Comparison of ENCODE assay signal across 17 cellular contexts in the genomic region with DNA sequence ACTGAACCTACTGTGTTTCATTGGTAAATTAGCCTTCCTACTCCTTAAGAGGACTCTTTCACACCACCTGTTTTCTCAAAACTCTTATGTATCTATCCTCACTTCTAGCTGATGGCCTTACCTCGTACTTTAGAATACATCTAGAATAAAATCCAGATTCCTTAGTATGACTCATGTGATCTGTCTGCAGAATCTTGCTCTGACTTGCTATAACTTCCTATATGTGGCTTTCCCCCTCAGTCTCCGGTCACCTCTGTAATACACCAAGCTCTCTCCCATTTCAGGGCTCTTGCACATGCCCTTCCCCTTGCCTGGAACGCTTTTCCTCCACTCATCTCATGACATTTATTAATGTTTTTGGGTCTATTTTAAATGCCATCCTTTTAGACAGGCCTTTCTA.
A peak's percentile ranks its signal among the peaks of the same experiment; 100 is the strongest.
DNase-seq lines count a peak whose midpoint lies in the region; ATAC-seq and TF ChIP-seq lines count a peak whose summit lies in the region.
"Had no signal": no experiment of that assay in that cellular context is flagged by ENCODE, and none has a peak within 500 bp of the region (broad histone marks: within the 10 kb centered on the region; RNA-seq: fewer than 3 reads in every experiment).

No MANE protein-coding gene starts in this region.

- peak overlapping the region; percentile 70 for H4K91ac ChIP-seq in IMR-90 (ENCODE audit: insufficient read depth, low read depth, low read length)

- POLR2A ChIA-PET in AG04450 (lab: Yijun Ruan, JAX) (interaction anchor here (1.0 kb wide), 1 partner anchor 135 kb away, joined by 3 read pairs; no protein-coding TSS in a partner anchor), IMR-90 (lab: Charles Lee; ENCODE audit: unreplicated experiment) (no interaction called here)

- H2BK20ac ChIP-seq in IMR-90 (ENCODE audit: low read depth, low read length): peak overlapping the region; percentile 98

- H2BK120ac ChIP-seq in IMR-90 (ENCODE audit: low read depth, low read length): peak overlapping the region; percentile 91

- H3K18ac ChIP-seq in IMR-90 (ENCODE audit: low read depth, low read length): peak overlapping the region; percentile 97

- no peaks in the 10 kb centered on the region for H4K20me1 ChIP-seq in IMR-90 (ENCODE audit: insufficient read depth, low read length)
- H4K20me1 ChIP-seq: BLaER1 had no signal

- peaks cover 36% of the 10 kb centered on the region for H3K4me1 ChIP-seq in IMR-90 (ENCODE audit: control insufficient read depth, insufficient read depth, low read length)
- H3K4me1 ChIP-seq: BLaER1 had no signal

- no peaks in the 10 kb centered on the region for H3K79me1 ChIP-seq in IMR-90 (ENCODE audit: low read depth in 1 of 2, low read length in 2 of 2)

- WGBS in IMR-90 (ENCODE audit: extremely low coverage in 2 of 2, insufficient read length in 1 of 2), 2 experiments: 0% methylated on average over 1 of the region's 3 CpGs; no CpG with 5 or more reads in 1 of the 2 experiments

- BruUV-seq in IMR-90 (replicated peaks; lab: Mats Ljungman, UMichigan): no TSS peak

- peak overlapping the region; percentile 92; the same call in 1 of the 2 replicates for H4K5ac ChIP-seq in IMR-90 (ENCODE audit: low read depth, low read length)

- intact Hi-C loops in IMR-90 (cut with micrococcal nuclease): no loop called here

- H3K4me2 ChIP-seq in IMR-90 (ENCODE audit: low read depth, low read length): no peak overlapping the region
- H3K4me2 ChIP-seq: BLaER1, PC-9 had no signal

- peak overlapping the region; percentile 65; the same call in 1 of the 2 replicates for H2AK5ac ChIP-seq in IMR-90 (ENCODE audit: low read depth, low read length)

- peaks cover 6% of the 10 kb centered on the region; the same call in 1 of the 2 replicates for H3K9me1 ChIP-seq in IMR-90 (ENCODE audit: insufficient read depth, low read length)

- no peak overlapping the region for H3K9ac ChIP-seq in IMR-90 (ENCODE audit: low read depth, low read length)
- H3K9ac ChIP-seq: BLaER1 had no signal

- H3K23ac ChIP-seq in IMR-90 (ENCODE audit: low read depth, low read length): peak overlapping the region; percentile 66; the same call in 1 of the 2 replicates

- in situ Hi-C loops in IMR-90 (cut with MboI; ENCODE audit: low sequenced_read_pairs): loop anchor here (10.0 kb wide), 1 partner anchor 136 kb away; no protein-coding TSS in a partner anchor

- no peaks in the 10 kb centered on the region for H3K36me3 ChIP-seq in IMR-90 (ENCODE audit: control insufficient read depth, insufficient read depth, low read length)
- H3K36me3 ChIP-seq: BLaER1, SJSA1 had no signal

- H3K4ac ChIP-seq in IMR-90 (ENCODE audit: low read depth, low read length): peak overlapping the region; percentile 85

- CTCF ChIA-PET in AG04450 (lab: Charles Lee) (interaction anchor here (1.2 kb wide), 1 partner anchor 252 kb away, joined by 4 read pairs; no protein-coding TSS in a partner anchor), IMR-90 (lab: Yijun Ruan, JAX) (no interaction called here)

- no peak for TF ChIP-seq RAD21 in IMR-90 (IDR thresholded peaks at IDR 0.05; ENCODE audit: low read length)

- DNase-seq in AG04450 (ENCODE audit: low read depth, low spot score) (no peak), IMR-90 (peak; percentile 62), amniotic epithelial cell (ENCODE audit: low read depth) (peak; percentile 23), SKM-1 treated with dmso at 0.1 percent for 144 hours (lab: John Stamatoyannopoulos, UW; ENCODE audit: unreplicated experiment) (no peak)
- DNase-seq: CD4-positive, alpha-beta memory T cell; Kasumi-1; NCI-H1105; NCI-H2227 treated with DMSO at 0.1 percent for 48 hours; NCI-H510A treated with DMSO at 0.1 percent for 48 hours had no signal

- peak overlapping the region; percentile 71 for H2BK15ac ChIP-seq in IMR-90 (ENCODE audit: low read depth, low read length)

- H3K4me3 ChIP-seq in AG04450 (ENCODE audit: low read depth, low read length) (no peak overlapping the region), IMR-90 (ENCODE audit: insufficient read depth, low read depth, low read length) (no peak overlapping the region)
- H3K4me3 ChIP-seq: BLaER1, GM12878, PC-9, SJSA1 had no signal

- no peak for TF ChIP-seq POLR2A in IMR-90 (IDR thresholded peaks at IDR 0.05; ENCODE audit: low read depth, low read length)

- H4K8ac ChIP-seq in IMR-90 (ENCODE audit: low read depth in 2 of 2, low read length in 2 of 2): peak overlapping the region; percentile 77 to 94

- peak overlapping the region; percentile 26; the same call in 1 of the 2 replicates for H3K14ac ChIP-seq in IMR-90 (replicated peaks; ENCODE audit: low read depth, low read length)

- H2AFZ ChIP-seq in IMR-90 (replicated peaks; ENCODE audit: low read length, poor library complexity): no peak overlapping the region
- H2AFZ ChIP-seq: PC-9 had no signal

- H3K9me3 ChIP-seq in AG04450 (ENCODE audit: control insufficient read depth, insufficient read depth, low read length) (no peaks in the 10 kb centered on the region), IMR-90 (ENCODE audit: control insufficient read depth, insufficient read depth, low read length) (no peaks in the 10 kb centered on the region)
- H3K9me3 ChIP-seq: BLaER1 had no signal

- peak overlapping the region; percentile 70; the same call in 1 of the 2 replicates for H3K56ac ChIP-seq in IMR-90 (ENCODE audit: extremely low read depth, insufficient read depth, low read length)

- H3K27ac ChIP-seq in AG04450 (ENCODE audit: low read depth, low read length) (peak overlapping the region; percentile 23), IMR-90 (ENCODE audit: insufficient read depth, low read length) (peak overlapping the region; percentile 92)
- H3K27ac ChIP-seq: BLaER1, PC-9 had no signal

- dilution Hi-C loops in IMR-90 (cut with HindIII; ENCODE audit: low sequenced_read_pairs, unreplicated experiment): no loop called here

- TF ChIP-seq CTCF in AG04450 (IDR thresholded peaks at IDR 0.05; ENCODE audit: low read depth, low read length) (no peak), IMR-90 (conservative IDR thresholded peaks at IDR 0.05; ENCODE audit: low read depth, low read length) (no peak)

- peak overlapping the region; percentile 98 for H2BK5ac ChIP-seq in IMR-90 (ENCODE audit: low read depth, low read length, poor library complexity, severe bottlenecking)

- no peaks in the 10 kb centered on the region for H3K27me3 ChIP-seq in AG04450 (ENCODE audit: control insufficient read depth, insufficient read depth, low read length)
- H3K27me3 ChIP-seq in IMR-90 (ENCODE audit: control insufficient read depth, insufficient read depth, low read length): no peaks in the 10 kb centered on the region
- H3K27me3 ChIP-seq: BLaER1, SJSA1 had no signal

- H2AK9ac ChIP-seq in IMR-90 (replicated peaks; ENCODE audit: low read depth, low read length, poor library complexity): no peak overlapping the region

- ATAC-seq in IMR-90 (ENCODE audit: low read depth) (peak; percentile 10; the same call in 1 of the 2 replicates), esophagus mucosa (peak; percentile 41), GM18868 (IDR thresholded peaks at IDR 0.05; ENCODE audit: unreplicated experiment) (no peak), GM21528 (IDR thresholded peaks at IDR 0.05; ENCODE audit: low FRiP score, unreplicated experiment) (no peak), HG02973 (IDR thresholded peaks at IDR 0.05; ENCODE audit: unreplicated experiment) (no peak)
- ATAC-seq: GM12878 had no signal

TF ChIP-seq in IMR-90, 13 proteins besides CTCF, POLR2A, EP300 and RAD21:
- peak; percentile 31; the same call in 1 of the 2 replicates for TF ChIP-seq FOS (IDR thresholded peaks at IDR 0.05; ENCODE audit: low read depth, low read length)
- TF ChIP-seq SMC3 (IDR thresholded peaks at IDR 0.05; ENCODE audit: low read depth, low read length): no peak

Comparison
In these comparisons a context has a peak if more than half of its experiments do, and no peak if none do; other contexts are left out.
1. DNase-seq: peak in IMR-90 (single experiment) and amniotic epithelial cell (single experiment); none in AG04450 (single experiment) and SKM-1 treated with dmso at 0.1 percent for 144 hours (single experiment).
2. ATAC-seq: peak in IMR-90 (single experiment) and esophagus mucosa (single experiment); none in GM18868 (single experiment), GM21528 (single experiment) and HG02973 (single experiment).